10 cellular contexts compared by ENCODE assay signal in the genomic region with DNA sequence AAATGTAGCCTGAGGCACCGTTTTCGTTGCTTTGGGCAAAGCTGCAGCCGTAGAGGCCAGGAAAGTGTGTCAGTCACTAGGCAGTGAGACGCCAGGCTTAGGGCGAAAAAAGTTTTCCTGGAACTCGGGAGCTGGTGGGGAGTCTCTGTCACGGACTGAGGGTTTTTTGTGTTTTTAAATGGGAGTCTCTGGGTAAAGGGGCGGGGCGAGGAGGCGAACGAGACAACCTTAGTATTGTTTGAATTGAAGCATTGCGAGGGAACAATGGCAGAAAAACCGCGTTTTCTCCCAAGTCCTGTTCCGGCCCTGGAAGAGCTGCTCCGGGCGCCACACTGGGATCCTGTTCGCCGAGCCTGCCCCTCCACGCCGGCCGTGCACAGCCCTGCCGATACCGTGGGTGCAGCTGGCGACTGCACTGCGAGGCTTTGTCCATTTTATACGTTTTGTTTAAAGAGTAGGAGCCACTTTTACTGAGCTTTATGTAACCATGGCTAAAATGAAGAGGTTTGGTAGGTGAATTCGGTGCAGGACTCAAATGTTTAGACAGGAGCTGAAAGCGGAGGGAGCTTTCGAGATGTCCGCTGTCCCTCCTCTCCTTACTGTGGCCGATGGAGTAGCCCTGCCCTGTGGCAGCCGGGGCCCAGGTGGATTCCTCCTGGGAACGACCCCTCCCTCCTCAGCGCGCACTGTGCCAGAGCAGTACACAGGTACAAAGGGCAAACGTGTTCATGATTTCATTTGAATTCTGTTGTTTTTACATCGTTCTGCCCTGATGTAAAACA. TPM values are rescaled to one million over a fixed set of nuclear protein-coding genes. Genes with fewer than 3 reads are reported as not detected.
A peak's percentile ranks its signal among the peaks of the same experiment; 100 is the strongest.
DNase-seq lines count a peak whose midpoint lies in the region; ATAC-seq and TF ChIP-seq lines count a peak whose summit lies in the region.
"Had no signal": no experiment of that assay in that cellular context is flagged by ENCODE, and none has a peak within 500 bp of the region (broad histone marks: within the 10 kb centered on the region; RNA-seq: fewer than 3 reads in every experiment).

No MANE protein-coding gene starts in this region.

- POLR2A ChIA-PET in Panc1 (lab: Charles Lee) = no interaction called here

- in situ Hi-C loops in Panc1 (cut with HindIII; ENCODE audit: low pct_unique_long_range_greater_than_20kb, low sequenced_read_pairs) = no loop called here

- H3K9me3 ChIP-seq in Panc1 (ENCODE audit: control insufficient read depth, insufficient read depth, low read depth, low read length) (no peaks in the 10 kb centered on the region), neuron (ENCODE audit: low read length) (no peaks in the 10 kb centered on the region)

- no peaks in the 10 kb centered on the region for H3K4me1 ChIP-seq in Panc1 (ENCODE audit: control insufficient read depth, insufficient read depth, low read length)
- peaks cover 23% of the 10 kb centered on the region for H3K4me1 ChIP-seq in neuron (ENCODE audit: insufficient read depth, low read length)

- H2AFZ ChIP-seq in neuron (ENCODE audit: low read depth, low read length) = peak overlapping the region; percentile 94

- peak; percentile 37 for DNase-seq in COR-L47 (lab: John Stamatoyannopoulos, UW)
- DNase-seq in Panc1 (ENCODE audit: low read depth, low spot score) = no peak
- DNase-seq in fibroblast of pulmonary artery (ENCODE audit: low read depth) = peak; percentile 83
- no peak for DNase-seq in stimulated activated CD4-positive, alpha-beta T cell treated with anti-CD3 and anti-CD28 coated beads, Interleukin-1b, Interleukin-23, amount 100 ng/mL, for 48 hours
- no peak for DNase-seq in NCI-H82 (lab: John Stamatoyannopoulos, UW)
- DNase-seq: NCI-H510A had no signal

- H3K4me3 ChIP-seq in Panc1 (ENCODE audit: low read depth in 2 of 2, low read length in 2 of 2) (peak overlapping the region; percentile 37 to 42), fibroblast of pulmonary artery (replicated peaks; ENCODE audit: low read depth, low read length) (peak overlapping the region; percentile 87), neuron (ENCODE audit: low read length) (peak overlapping the region; percentile 66)
- H3K4me3 ChIP-seq: GM12878 had no signal

- intact Hi-C loops in Panc1 (cut with micrococcal nuclease; ENCODE audit: unreplicated experiment) = no loop called here

- H3K36me3 ChIP-seq in Panc1 (ENCODE audit: control insufficient read depth, insufficient read depth, low read length) (no peaks in the 10 kb centered on the region), neuron (ENCODE audit: insufficient read depth, low read length) (peaks cover 16% of the 10 kb centered on the region)

- no TSS peak for BruUV-seq in Panc1 (replicated peaks; lab: Mats Ljungman, UMichigan)

- CTCF ChIA-PET in Panc1 (lab: Charles Lee) = no interaction called here

- ATAC-seq in Panc1 (peak; percentile 26; the same call in 1 of the 2 replicates), GM18868 (IDR thresholded peaks at IDR 0.05; ENCODE audit: unreplicated experiment) (no peak)
- ATAC-seq in activated CD4-positive, CD25-positive, alpha-beta regulatory T cell treated with anti-CD3 and anti-CD28 coated beads, Interleukin-2, amount 50 U/mL, for 24 hours = no peak
- ATAC-seq: GM12878 had no signal

- H3K27me3 ChIP-seq in Panc1 (ENCODE audit: control insufficient read depth, insufficient read depth, low read length) (peaks cover 9% of the 10 kb centered on the region), neuron (ENCODE audit: insufficient read depth, low read length) (no peaks in the 10 kb centered on the region)

- H3K27ac ChIP-seq in Panc1 (ENCODE audit: low read length) = no peak overlapping the region

- TF ChIP-seq CTCF in Panc1 (IDR thresholded peaks at IDR 0.05) (no peak), fibroblast of pulmonary artery (IDR thresholded peaks at IDR 0.05; ENCODE audit: low read length, missing control alignments) (no peak)

RNA-seq across cellular contexts. Expression of gene COL4A2, which starts 1.5 kb away (rescaled TPM):
- total RNA-seq in Panc1 (2021; ENCODE audit: unreplicated experiment) = 3.0 TPM
- polyA plus RNA-seq in Panc1 (2012; ENCODE audit: insufficient read length) = 2.7 TPM

RNA-seq across cellular contexts. Expression of gene COL4A1, which starts 1.6 kb away (rescaled TPM):
- 1.1 TPM for total RNA-seq in Panc1 (2021; ENCODE audit: unreplicated experiment)
- polyA plus RNA-seq in Panc1 (2012; ENCODE audit: insufficient read length) = 0.42 TPM

Comparison
In these comparisons a context has a peak if more than half of its experiments do, and no peak if none do; other contexts are left out.
1. DNase-seq: peak in COR-L47 (single experiment) and fibroblast of pulmonary artery (single experiment); none in Panc1 (single experiment), stimulated activated CD4-positive, alpha-beta T cell treated with anti-CD3 and anti-CD28 coated beads, Interleukin-1b, Interleukin-23, amount 100 ng/mL, for 48 hours (single experiment) and NCI-H82 (single experiment).
2. Peak in every context shown above with its lines, with median percentiles within 50 percentile points of each other: H3K4me3 ChIP-seq.